ENCODE assay signal across 15 cellular contexts in genomic region chr6:5994234-5994998, GRCh38. TPM values are rescaled to one million over a fixed set of nuclear protein-coding genes. Genes with fewer than 3 reads are reported as not detected.
A peak's percentile ranks its signal among the peaks of the same experiment; 100 is the strongest.
DNase-seq lines count a peak whose midpoint lies in the region; ATAC-seq and TF ChIP-seq lines count a peak whose summit lies in the region.
"Had no signal": no experiment of that assay in that cellular context is flagged by ENCODE, and none has a peak within 500 bp of the region (broad histone marks: within the 10 kb centered on the region; RNA-seq: fewer than 3 reads in every experiment).

No MANE protein-coding gene starts in this region.

- intact Hi-C loops in activated CD4-positive, alpha-beta T cell treated with anti-CD3 and anti-CD28 coated beads for 36 hours (cut with DNase I, micrococcal nuclease): loop anchor here in 1 of 2 experiments (10.0 kb wide), 1 partner anchor 520 kb away; no protein-coding TSS in a partner anchor

- H3K36me3 Mint-ChIP-seq in activated CD4-positive, alpha-beta T cell treated with anti-CD3 and anti-CD28 coated beads for 36 hours (ENCODE audit: low read depth): no peaks in the 10 kb centered on the region
- H3K36me3 Mint-ChIP-seq in IgD-negative memory B cell (peaks cover 2% of the 10 kb centered on the region), neural progenitor cell (peaks cover 6% of the 10 kb centered on the region)
- H3K36me3 Mint-ChIP-seq in effector memory CD8-positive, alpha-beta T cell (ENCODE audit: insufficient read depth): peaks cover 41% of the 10 kb centered on the region

- H3K27ac ChIP-seq in neural progenitor cell: no peak overlapping the region
- H3K27ac ChIP-seq: body of pancreas, lower lobe of right lung, neutrophil had no signal

- H3K4me2 ChIP-seq in neural progenitor cell: peak overlapping the region; percentile 70

- H3K27me3 ChIP-seq in neural progenitor cell: peaks cover 100% of the 10 kb centered on the region

- CTCF ChIA-PET in activated CD4-positive, alpha-beta T cell treated with anti-CD3 and anti-CD28 coated beads for 36 hours (lab: Charles Lee): interaction anchor here (0.8 to 1.9 kb wide), 4 partner anchors 13 to 1613 kb away, joined by 3 to 8 read pairs (median 3); no protein-coding TSS in a partner anchor

- peaks cover 35% of the 10 kb centered on the region for H4K20me1 ChIP-seq in neural progenitor cell (ENCODE audit: low read depth)

- no peak overlapping the region for H2AFZ ChIP-seq in neural progenitor cell (replicated peaks)

- POLR2A ChIA-PET in activated CD4-positive, alpha-beta T cell treated with anti-CD3 and anti-CD28 coated beads for 36 hours (lab: Charles Lee): no interaction called here

- peak; percentile 48 for ATAC-seq in activated CD4-positive, alpha-beta T cell treated with anti-CD3 and anti-CD28 coated beads for 36 hours
- ATAC-seq in effector memory CD8-positive, alpha-beta T cell (replicated peaks): peak; percentile 27
- ATAC-seq in HG03439 (IDR thresholded peaks at IDR 0.05; ENCODE audit: unreplicated experiment): no peak
- ATAC-seq: body of pancreas, lower lobe of right lung had no signal

- TF ChIP-seq CTCF in neural progenitor cell (IDR thresholded peaks at IDR 0.05): peak; percentile 10

- H3K4me3 ChIP-seq in neural progenitor cell: peak overlapping the region; percentile 31
- H3K4me3 ChIP-seq: body of pancreas, lower lobe of right lung had no signal

- H3K9me3 Mint-ChIP-seq in activated CD4-positive, alpha-beta T cell treated with anti-CD3 and anti-CD28 coated beads for 36 hours (ENCODE audit: low read depth): no peaks in the 10 kb centered on the region
- H3K9me3 Mint-ChIP-seq in IgD-negative memory B cell (peaks cover 2 to 29% (median 4%) of the 10 kb centered on the region in 3 donors), neural progenitor cell (peaks cover 8% of the 10 kb centered on the region)
- H3K9me3 Mint-ChIP-seq in effector memory CD8-positive, alpha-beta T cell: no peaks in the 10 kb centered on the region

- H3K36me3 ChIP-seq in neural progenitor cell: no peaks in the 10 kb centered on the region
- H3K36me3 ChIP-seq: lower lobe of right lung, neutrophil had no signal

- peak; percentile 39 for DNase-seq in activated CD4-positive, alpha-beta T cell treated with anti-CD3 and anti-CD28 coated beads for 36 hours
- DNase-seq in activated CD4-positive, alpha-beta T cell treated with anti-CD3 and anti-CD28 coated beads, Interleukin-2, amount 50 U/mL, for 4 hours: no peak
- DNase-seq in effector memory CD8-positive, alpha-beta T cell: no peak
- peak; percentile 50 for DNase-seq in neural progenitor cell (ENCODE audit: low spot score)
- no peak for DNase-seq in stimulated activated CD4-positive, alpha-beta T cell treated with anti-CD3 and anti-CD28 coated beads, Interleukin-2, amount 100 ng/mL, for 48 hours
- DNase-seq in COLO668 (lab: John Stamatoyannopoulos, UW; ENCODE audit: unreplicated experiment): no peak
- DNase-seq: activated effector memory CD4-positive, alpha-beta T cell treated with Interleukin-2 at 50 U/mL for 16 hours; body of pancreas; GOT3; lower lobe of right lung; NCI-H524 treated with DMSO at 0.1 percent for 48 hours had no signal

- no peaks in the 10 kb centered on the region for H3K79me2 ChIP-seq in neural progenitor cell (ENCODE audit: low read depth)

- H3K4me1 ChIP-seq in neural progenitor cell: peaks cover 38% of the 10 kb centered on the region

- H3F3A ChIP-seq in neural progenitor cell (ENCODE audit: low read depth): peaks cover 36% of the 10 kb centered on the region

- no peaks in the 10 kb centered on the region for H3K9me3 ChIP-seq in neural progenitor cell (ENCODE audit: low read depth)
- H3K9me3 ChIP-seq: body of pancreas, lower lobe of right lung, neutrophil had no signal

- H3K9ac ChIP-seq in neural progenitor cell: no peak overlapping the region

- peak overlapping the region; percentile 11 for H3K4me3 Mint-ChIP-seq in activated CD4-positive, alpha-beta T cell treated with anti-CD3 and anti-CD28 coated beads for 36 hours
- H3K4me3 Mint-ChIP-seq in IgD-negative memory B cell (peak overlapping the region in 2 of 4 donors; percentile 75 to 85), neural progenitor cell (peak overlapping the region; percentile 62)
- H3K4me3 Mint-ChIP-seq in effector memory CD8-positive, alpha-beta T cell: peak overlapping the region; percentile 16 to 91

- no peak overlapping the region for H3K27ac Mint-ChIP-seq in activated CD4-positive, alpha-beta T cell treated with anti-CD3 and anti-CD28 coated beads for 36 hours
- peak overlapping the region; percentile 73 to 97 (median 89) for H3K27ac Mint-ChIP-seq in IgD-negative memory B cell
- no peak overlapping the region for H3K27ac Mint-ChIP-seq in effector memory CD8-positive, alpha-beta T cell
- H3K27ac Mint-ChIP-seq in neural progenitor cell: no peak overlapping the region

- H3K27me3 Mint-ChIP-seq in activated CD4-positive, alpha-beta T cell treated with anti-CD3 and anti-CD28 coated beads for 36 hours: peaks cover 65% of the 10 kb centered on the region
- H3K27me3 Mint-ChIP-seq in IgD-negative memory B cell (peaks cover 82% of the 10 kb centered on the region), neural progenitor cell (ENCODE audit: insufficient read depth, low read depth) (peaks cover 63% of the 10 kb centered on the region)
- peaks cover 93 to 100% of the 10 kb centered on the region in 2 donors for H3K27me3 Mint-ChIP-seq in effector memory CD8-positive, alpha-beta T cell

- peaks cover 37% of the 10 kb centered on the region for H3K4me1 Mint-ChIP-seq in activated CD4-positive, alpha-beta T cell treated with anti-CD3 and anti-CD28 coated beads for 36 hours
- H3K4me1 Mint-ChIP-seq in IgD-negative memory B cell (peaks cover 18 to 33% (median 26%) of the 10 kb centered on the region in 3 donors), neural progenitor cell (peaks cover 37% of the 10 kb centered on the region)
- H3K4me1 Mint-ChIP-seq in effector memory CD8-positive, alpha-beta T cell (ENCODE audit: low read depth in 2 of 2): peaks cover 32 to 41% of the 10 kb centered on the region in 2 donors

RNA-seq across cellular contexts. Expression of gene NRN1, which starts 12.3 kb away (rescaled TPM):
- 1 to 10 TPM; 4.6 to 7.5 TPM for total RNA-seq in activated CD4-positive, alpha-beta T cell treated with anti-CD3 and anti-CD28 coated beads for 36 hours
- polyA plus RNA-seq in IgD-negative memory B cell: 0.40 TPM
- 0.74 and 1.3 TPM in 2 replicates for total RNA-seq in neural progenitor cell (ENCODE audit: low replicate concordance)
- total RNA-seq: G401 had no signal

Comparison
In these comparisons a context has a peak if more than half of its experiments do, and no peak if none do; other contexts are left out.
1. DNase-seq: peak in activated CD4-positive, alpha-beta T cell treated with anti-CD3 and anti-CD28 coated beads for 36 hours (single experiment) and neural progenitor cell (single experiment); none in activated CD4-positive, alpha-beta T cell treated with anti-CD3 and anti-CD28 coated beads, Interleukin-2, amount 50 U/mL, for 4 hours (0 of 2), effector memory CD8-positive, alpha-beta T cell (0 of 3), stimulated activated CD4-positive, alpha-beta T cell treated with anti-CD3 and anti-CD28 coated beads, Interleukin-2, amount 100 ng/mL, for 48 hours (0 of 2) and COLO668 (single experiment).
2. H3K27ac Mint-ChIP-seq: peak in IgD-negative memory B cell (3 of 3); none in activated CD4-positive, alpha-beta T cell treated with anti-CD3 and anti-CD28 coated beads for 36 hours (single experiment), effector memory CD8-positive, alpha-beta T cell (0 of 2) and neural progenitor cell (single experiment).